Comparison of ENCODE assay signal across 2 cellular contexts in the genomic region with DNA sequence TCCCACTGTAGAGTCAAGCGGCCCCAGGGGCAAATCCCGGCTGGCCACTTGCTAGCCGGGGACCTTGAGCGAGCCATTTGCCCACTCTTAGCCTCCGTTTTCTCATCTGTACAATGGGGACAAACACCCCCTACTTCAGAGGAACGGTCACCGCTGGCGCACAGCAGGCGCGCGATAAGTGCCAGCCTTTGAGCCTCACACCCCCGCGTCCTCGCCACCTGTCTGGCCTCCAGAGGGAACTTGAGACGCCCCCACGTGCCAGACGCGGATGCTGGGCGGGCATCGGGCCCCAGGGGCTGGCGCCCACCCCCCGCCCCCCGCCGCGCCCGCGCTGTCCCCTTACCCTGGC.
A peak's percentile ranks its signal among the peaks of the same experiment; 100 is the strongest.
TF ChIP-seq lines count a peak whose summit lies in the region.

No MANE protein-coding gene starts in this region.

TF ChIP-seq in GM23338, 12 proteins besides CTCF, POLR2A, EP300 and RAD21 (continued from another document):
- TF ChIP-seq, protein P1, sequence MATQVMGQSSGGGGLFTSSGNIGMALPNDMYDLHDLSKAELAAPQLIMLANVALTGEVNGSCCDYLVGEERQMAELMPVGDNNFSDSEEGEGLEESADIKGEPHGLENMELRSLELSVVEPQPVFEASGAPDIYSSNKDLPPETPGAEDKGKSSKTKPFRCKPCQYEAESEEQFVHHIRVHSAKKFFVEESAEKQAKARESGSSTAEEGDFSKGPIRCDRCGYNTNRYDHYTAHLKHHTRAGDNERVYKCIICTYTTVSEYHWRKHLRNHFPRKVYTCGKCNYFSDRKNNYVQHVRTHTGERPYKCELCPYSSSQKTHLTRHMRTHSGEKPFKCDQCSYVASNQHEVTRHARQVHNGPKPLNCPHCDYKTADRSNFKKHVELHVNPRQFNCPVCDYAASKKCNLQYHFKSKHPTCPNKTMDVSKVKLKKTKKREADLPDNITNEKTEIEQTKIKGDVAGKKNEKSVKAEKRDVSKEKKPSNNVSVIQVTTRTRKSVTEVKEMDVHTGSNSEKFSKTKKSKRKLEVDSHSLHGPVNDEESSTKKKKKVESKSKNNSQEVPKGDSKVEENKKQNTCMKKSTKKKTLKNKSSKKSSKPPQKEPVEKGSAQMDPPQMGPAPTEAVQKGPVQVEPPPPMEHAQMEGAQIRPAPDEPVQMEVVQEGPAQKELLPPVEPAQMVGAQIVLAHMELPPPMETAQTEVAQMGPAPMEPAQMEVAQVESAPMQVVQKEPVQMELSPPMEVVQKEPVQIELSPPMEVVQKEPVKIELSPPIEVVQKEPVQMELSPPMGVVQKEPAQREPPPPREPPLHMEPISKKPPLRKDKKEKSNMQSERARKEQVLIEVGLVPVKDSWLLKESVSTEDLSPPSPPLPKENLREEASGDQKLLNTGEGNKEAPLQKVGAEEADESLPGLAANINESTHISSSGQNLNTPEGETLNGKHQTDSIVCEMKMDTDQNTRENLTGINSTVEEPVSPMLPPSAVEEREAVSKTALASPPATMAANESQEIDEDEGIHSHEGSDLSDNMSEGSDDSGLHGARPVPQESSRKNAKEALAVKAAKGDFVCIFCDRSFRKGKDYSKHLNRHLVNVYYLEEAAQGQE (IDR thresholded peaks at IDR 0.05; ENCODE audit: unreplicated experiment), result no peak
- no peak for TF ChIP-seq CREB1 (CRISPR knock-in tag; IDR thresholded peaks at IDR 0.05; ENCODE audit: low read depth)
- TF ChIP-seq STAT1 (IDR thresholded peaks at IDR 0.05; ENCODE audit: unreplicated experiment), result no peak
- TF ChIP-seq EZH2 (IDR thresholded peaks at IDR 0.05; ENCODE audit: low read depth, unreplicated experiment), result no peak
- no peak for TF ChIP-seq EZH2phosphoT487 (IDR thresholded peaks at IDR 0.05; ENCODE audit: unreplicated experiment)
- no peak for TF ChIP-seq POLR2AphosphoS5 (IDR thresholded peaks at IDR 0.05; ENCODE audit: low read depth)
- TF ChIP-seq, protein P2, sequence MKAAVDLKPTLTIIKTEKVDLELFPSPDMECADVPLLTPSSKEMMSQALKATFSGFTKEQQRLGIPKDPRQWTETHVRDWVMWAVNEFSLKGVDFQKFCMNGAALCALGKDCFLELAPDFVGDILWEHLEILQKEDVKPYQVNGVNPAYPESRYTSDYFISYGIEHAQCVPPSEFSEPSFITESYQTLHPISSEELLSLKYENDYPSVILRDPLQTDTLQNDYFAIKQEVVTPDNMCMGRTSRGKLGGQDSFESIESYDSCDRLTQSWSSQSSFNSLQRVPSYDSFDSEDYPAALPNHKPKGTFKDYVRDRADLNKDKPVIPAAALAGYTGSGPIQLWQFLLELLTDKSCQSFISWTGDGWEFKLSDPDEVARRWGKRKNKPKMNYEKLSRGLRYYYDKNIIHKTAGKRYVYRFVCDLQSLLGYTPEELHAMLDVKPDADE (IDR thresholded peaks at IDR 0.05), result no peak

TF ChIP-seq in H1, 55 proteins besides CTCF, POLR2A, EP300 and RAD21 (continued from another document):
- TF ChIP-seq HDAC2 (IDR thresholded peaks at IDR 0.05; ENCODE audit: borderline replicate concordance in 1 of 2, low read depth in 2 of 2, low read length in 2 of 2), result peak in 1 of 2 experiments; percentile 94; a peak in 1 of 4 replicates
- TF ChIP-seq, protein P3, sequence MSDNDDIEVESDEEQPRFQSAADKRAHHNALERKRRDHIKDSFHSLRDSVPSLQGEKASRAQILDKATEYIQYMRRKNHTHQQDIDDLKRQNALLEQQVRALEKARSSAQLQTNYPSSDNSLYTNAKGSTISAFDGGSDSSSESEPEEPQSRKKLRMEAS (IDR thresholded peaks at IDR 0.05), result peak; percentile 44; the same call in 1 of the 2 replicates
